Comparison of ENCODE assay signal across 26 cellular contexts in genomic region chr1:243462929-243463697, GRCh38.
"Had no signal": no experiment of that assay in that cellular context is flagged by ENCODE, and none has a peak within 500 bp of the region (broad histone marks: within the 10 kb centered on the region; RNA-seq: fewer than 3 reads in every experiment).

No MANE protein-coding gene starts in this region.

- H3K4me1 ChIP-seq: esophagus squamous epithelium had no signal

- H3K4me3 ChIP-seq: esophagus squamous epithelium, heart left ventricle had no signal

- H3K27ac Mint-ChIP-seq: activated CD4-positive, alpha-beta memory T cell treated with anti-CD3 and anti-CD28 coated beads for 36 hours; activated CD4-positive, alpha-beta T cell treated with anti-CD3 and anti-CD28 coated beads for 36 hours; activated CD4-positive, alpha-beta T cell treated with anti-CD3 and anti-CD28 coated beads, Interleukin-2, amount 10 ng/mL, durations not matched to agents 24 days and 14 days; activated CD8-positive, alpha-beta memory T cell treated with anti-CD3 and anti-CD28 coated beads, Interleukin-2, amount 10 ng/mL, durations not matched to agents 7 days and 5 days; activated CD8-positive, alpha-beta T cell treated with anti-CD3 and anti-CD28 coated beads, Interleukin-2, amount 10 ng/mL, durations not matched to agents 7 days and 5 days; activated naive CD4-positive, alpha-beta T cell treated with anti-CD3 and anti-CD28 coated beads for 36 hours; activated naive CD4-positive, alpha-beta T cell treated with anti-CD3 and anti-CD28 coated beads, Interleukin-2, amount 50 U/mL, for 24 hours; activated naive CD8-positive, alpha-beta T cell treated with anti-CD3 and anti-CD28 coated beads, Interleukin-2, amount 10 ng/mL, durations not matched to agents 7 days and 5 days; activated T-helper 1 cell treated with anti-CD3 and anti-CD28 coated beads, Interleukin-12 subunit alpha, Interleukin-12 subunit beta, Interleukin-2, Interleukin-4 antibody, amounts not matched to agents 30 ng/mL and 10 ng/mL and 1 ng/mL, durations not matched to agents 14 hours and 24 hours and 36 hours; activated T-helper 2 cell treated with anti-CD3 and anti-CD28 coated beads, Interferon-gamma antibody, Interleukin-2, Interleukin-4, amounts not matched to agents 10 μg/mL and 5 μg/mL and 100 μg/mL, durations not matched to agents 14 hours and 24 hours and 36 hours had no signal

- DNase-seq: activated CD4-positive, alpha-beta memory T cell treated with anti-CD3 and anti-CD28 coated beads for 36 hours; activated CD4-positive, alpha-beta T cell treated with anti-CD3 and anti-CD28 coated beads for 36 hours; activated CD4-positive, alpha-beta T cell treated with anti-CD3 and anti-CD28 coated beads, Interleukin-2, amount 10 ng/mL, durations not matched to agents 24 days and 14 days; activated CD4-positive, CD25-positive, alpha-beta regulatory T cell; activated CD4-positive, CD25-positive, alpha-beta regulatory T cell treated with anti-CD3 and anti-CD28 coated beads, Interleukin-2, amount 50 U/mL, for 72 hours; activated CD8-positive, alpha-beta memory T cell treated with anti-CD3 and anti-CD28 coated beads, Interleukin-2, amount 10 ng/mL, durations not matched to agents 7 days and 5 days; activated CD8-positive, alpha-beta memory T cell treated with anti-CD3 and anti-CD28 coated beads, Interleukin-2, amount 50 U/mL, for 4 hours; activated CD8-positive, alpha-beta T cell treated with anti-CD3 and anti-CD28 coated beads, Interleukin-2, amount 10 ng/mL, durations not matched to agents 7 days and 5 days; activated effector memory CD4-positive, alpha-beta T cell treated with anti-CD3 and anti-CD28 coated beads, Interleukin-2, amount 50 U/mL, for 16 hours; activated naive CD4-positive, alpha-beta T cell treated with anti-CD3 and anti-CD28 coated beads for 36 hours; activated naive CD8-positive, alpha-beta T cell treated with anti-CD3 and anti-CD28 coated beads, Interleukin-2, amount 10 ng/mL, durations not matched to agents 7 days and 5 days; activated T-cell treated with anti-CD3 and anti-CD28 coated beads, Interleukin-2, amount 50 U/mL, for 1 hour; activated T-cell treated with anti-CD3 and anti-CD28 coated beads, Interleukin-2, amount 50 U/mL, for 48 hours; amniotic stem cell; anterior cingulate cortex; brain microvascular endothelial cell; cortex of kidney; dermis blood vessel endothelial cell; effector CD8-positive, alpha-beta T cell; esophagus squamous epithelium; glutamatergic neuron; heart left ventricle had no signal

- H3K4me3 Mint-ChIP-seq: activated CD4-positive, alpha-beta memory T cell treated with anti-CD3 and anti-CD28 coated beads for 36 hours; activated CD4-positive, alpha-beta T cell treated with anti-CD3 and anti-CD28 coated beads for 36 hours; activated CD4-positive, alpha-beta T cell treated with anti-CD3 and anti-CD28 coated beads, Interleukin-2, amount 10 ng/mL, durations not matched to agents 24 days and 14 days; activated CD8-positive, alpha-beta memory T cell treated with anti-CD3 and anti-CD28 coated beads, Interleukin-2, amount 10 ng/mL, durations not matched to agents 7 days and 5 days; activated CD8-positive, alpha-beta T cell treated with anti-CD3 and anti-CD28 coated beads, Interleukin-2, amount 10 ng/mL, durations not matched to agents 7 days and 5 days; activated naive CD4-positive, alpha-beta T cell treated with anti-CD3 and anti-CD28 coated beads for 36 hours; activated naive CD4-positive, alpha-beta T cell treated with anti-CD3 and anti-CD28 coated beads, Interleukin-2, amount 50 U/mL, for 24 hours; activated naive CD8-positive, alpha-beta T cell treated with anti-CD3 and anti-CD28 coated beads, Interleukin-2, amount 10 ng/mL, durations not matched to agents 7 days and 5 days; activated T-helper 1 cell treated with anti-CD3 and anti-CD28 coated beads, Interleukin-12 subunit alpha, Interleukin-12 subunit beta, Interleukin-2, Interleukin-4 antibody, amounts not matched to agents 30 ng/mL and 10 ng/mL and 1 ng/mL, durations not matched to agents 14 hours and 24 hours and 36 hours had no signal

- H3K36me3 Mint-ChIP-seq: activated CD8-positive, alpha-beta memory T cell treated with anti-CD3 and anti-CD28 coated beads, Interleukin-2, amount 10 ng/mL, durations not matched to agents 7 days and 5 days had no signal

- H3K9me3 ChIP-seq: esophagus squamous epithelium, heart left ventricle had no signal

- H3K9me3 Mint-ChIP-seq: activated CD4-positive, alpha-beta memory T cell treated with anti-CD3 and anti-CD28 coated beads for 36 hours; activated CD4-positive, alpha-beta T cell treated with anti-CD3 and anti-CD28 coated beads, Interleukin-2, amount 10 ng/mL, durations not matched to agents 24 days and 14 days; activated naive CD4-positive, alpha-beta T cell treated with anti-CD3 and anti-CD28 coated beads for 36 hours; activated naive CD4-positive, alpha-beta T cell treated with anti-CD3 and anti-CD28 coated beads, Interleukin-2, amount 50 U/mL, for 24 hours; activated naive CD8-positive, alpha-beta T cell treated with anti-CD3 and anti-CD28 coated beads, Interleukin-2, amount 10 ng/mL, durations not matched to agents 7 days and 5 days; activated T-helper 1 cell treated with anti-CD3 and anti-CD28 coated beads, Interleukin-12 subunit alpha, Interleukin-12 subunit beta, Interleukin-2, Interleukin-4 antibody, amounts not matched to agents 30 ng/mL and 10 ng/mL and 1 ng/mL, durations not matched to agents 14 hours and 24 hours and 36 hours; activated T-helper 2 cell treated with anti-CD3 and anti-CD28 coated beads, Interferon-gamma antibody, Interleukin-2, Interleukin-4, amounts not matched to agents 10 μg/mL and 5 μg/mL and 100 μg/mL, durations not matched to agents 14 hours and 24 hours and 36 hours had no signal

- H3K27me3 Mint-ChIP-seq: activated CD4-positive, alpha-beta memory T cell treated with anti-CD3 and anti-CD28 coated beads for 36 hours; activated CD4-positive, alpha-beta T cell treated with anti-CD3 and anti-CD28 coated beads for 36 hours; activated CD4-positive, alpha-beta T cell treated with anti-CD3 and anti-CD28 coated beads, Interleukin-2, amount 10 ng/mL, durations not matched to agents 24 days and 14 days; activated CD8-positive, alpha-beta memory T cell treated with anti-CD3 and anti-CD28 coated beads, Interleukin-2, amount 10 ng/mL, durations not matched to agents 7 days and 5 days; activated naive CD4-positive, alpha-beta T cell treated with anti-CD3 and anti-CD28 coated beads, Interleukin-2, amount 50 U/mL, for 24 hours; activated naive CD8-positive, alpha-beta T cell treated with anti-CD3 and anti-CD28 coated beads, Interleukin-2, amount 10 ng/mL, durations not matched to agents 7 days and 5 days had no signal

- H3K27me3 ChIP-seq: brain microvascular endothelial cell, esophagus squamous epithelium, heart left ventricle had no signal

- H3K27ac ChIP-seq: brain microvascular endothelial cell, epithelial cell of prostate, esophagus squamous epithelium, heart left ventricle had no signal

- ATAC-seq: activated CD4-positive, alpha-beta T cell treated with anti-CD3 and anti-CD28 coated beads for 36 hours; activated CD8-positive, alpha-beta memory T cell treated with anti-CD3 and anti-CD28 coated beads, Interleukin-2, amount 10 ng/mL, durations not matched to agents 7 days and 5 days; activated CD8-positive, alpha-beta T cell treated with anti-CD3 and anti-CD28 coated beads, Interleukin-2, amount 10 ng/mL, durations not matched to agents 7 days and 5 days; heart left ventricle had no signal

- H3K4me1 Mint-ChIP-seq: activated CD4-positive, alpha-beta T cell treated with anti-CD3 and anti-CD28 coated beads for 36 hours; activated naive CD4-positive, alpha-beta T cell treated with anti-CD3 and anti-CD28 coated beads, Interleukin-2, amount 50 U/mL, for 24 hours had no signal
